Comparison of ENCODE assay signal across 17 cellular contexts in the genomic region with DNA sequence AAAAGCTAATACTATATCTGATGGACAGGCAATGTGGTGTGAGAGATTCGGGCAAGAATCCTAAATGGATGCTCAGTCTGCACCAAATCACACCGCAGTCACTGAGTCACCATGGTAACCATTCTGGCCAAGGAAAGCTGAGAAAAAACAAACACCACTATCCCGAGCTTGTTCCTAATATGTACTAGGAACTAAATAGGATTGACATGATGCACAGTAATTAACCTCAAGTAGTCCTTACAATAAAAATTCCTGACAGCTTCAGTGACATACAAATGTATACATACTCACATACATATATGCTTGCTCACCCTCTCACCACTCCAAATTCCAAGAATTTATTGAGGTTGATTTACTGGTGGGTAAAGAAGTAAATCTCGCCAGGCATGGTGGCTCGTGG. TPM values are rescaled to one million over a fixed set of nuclear protein-coding genes. Genes with fewer than 3 reads are reported as not detected.
DNase-seq lines count a peak whose midpoint lies in the region; TF ChIP-seq lines count a peak whose summit lies in the region.
"Had no signal": no experiment of that assay in that cellular context is flagged by ENCODE, and none has a peak within 500 bp of the region (broad histone marks: within the 10 kb centered on the region; RNA-seq: fewer than 3 reads in every experiment).

No MANE protein-coding gene starts in this region.

- no peak overlapping the region for H3K4me2 ChIP-seq in osteoblast (ENCODE audit: insufficient read depth, low read length)

- H3K79me2 ChIP-seq in osteoblast (ENCODE audit: insufficient read depth, low read length), result no peaks in the 10 kb centered on the region

- peak overlapping the region in 1 of 7 donors; percentile 41 for H3K27ac Mint-ChIP-seq in CD14-positive monocyte
- H3K27ac Mint-ChIP-seq: activated CD8-positive, alpha-beta memory T cell treated with anti-CD3 and anti-CD28 coated beads, Interleukin-2, amount 10 ng/mL, durations not matched to agents 7 days and 5 days; CD4-positive, alpha-beta T cell; stimulated activated naive B cell treated with anti-CD40 and anti-IgM and Interleukin-4, amounts not matched to agents 10 μg/mL and 1 μg/mL and 100 μg/mL, for 72 hours had no signal

- H3K27me3 Mint-ChIP-seq in CD14-positive monocyte (ENCODE audit: low read depth in 3 of 3), result peaks cover 0 to 7% (median 0%) of the 10 kb centered on the region in 3 donors
- H3K27me3 Mint-ChIP-seq: activated CD8-positive, alpha-beta memory T cell treated with anti-CD3 and anti-CD28 coated beads, Interleukin-2, amount 10 ng/mL, durations not matched to agents 7 days and 5 days; CD4-positive, alpha-beta T cell; stimulated activated naive B cell treated with anti-CD40 and anti-IgM and Interleukin-4, amounts not matched to agents 10 μg/mL and 1 μg/mL and 100 μg/mL, for 72 hours had no signal

- intact Hi-C loops in CD14-positive monocyte (cut with micrococcal nuclease), result no loop called here

- DNase-seq in G401 (ENCODE audit: low spot score) (peak; percentile 2), NCI-H1417 treated with DMSO at 0.1 percent for 48 hours (lab: John Stamatoyannopoulos, UW) (peak; percentile 39), cardiac fibroblast (ENCODE audit: low read depth in 2 of 2) (peak; percentile 73 to 81), osteoblast (ENCODE audit: insufficient read length, low spot score, missing footprints) (peak; percentile 27), CD14-positive monocyte (ENCODE audit: low spot score) (no peak), RWPE1 (ENCODE audit: low spot score) (no peak)
- no peak for DNase-seq in stimulated activated CD4-positive, alpha-beta T cell treated with anti-CD3 and anti-CD28 coated beads, Interleukin-2, amount 100 ng/mL, for 24 hours
- DNase-seq: activated CD8-positive, alpha-beta memory T cell treated with anti-CD3 and anti-CD28 coated beads, Interleukin-2, amount 10 ng/mL, durations not matched to agents 7 days and 5 days; activated effector memory CD4-positive, alpha-beta T cell treated with anti-CD3 and anti-CD28 coated beads, Interleukin-2, amount 50 U/mL, for 16 hours; CD4-positive, alpha-beta T cell; head of caudate nucleus; psoas muscle; SIG-M5; stimulated activated naive B cell treated with anti-CD40 and anti-IgM and Interleukin-4, amounts not matched to agents 10 μg/mL and 1 μg/mL and 100 μg/mL, for 72 hours; T-helper 2 cell had no signal

- peaks cover 4% of the 10 kb centered on the region for H3K27me3 ChIP-seq in osteoblast (ENCODE audit: insufficient read depth, low read length)

- TF ChIP-seq CTCF in cardiac fibroblast (IDR thresholded peaks at IDR 0.05; ENCODE audit: low read depth, low read length), result no peak
- no peak for TF ChIP-seq CTCF in osteoblast (IDR thresholded peaks at IDR 0.05; ENCODE audit: extremely low read depth, low read depth, low read length)
- TF ChIP-seq CTCF in CD14-positive monocyte (IDR thresholded peaks at IDR 0.05), result no peak
- TF ChIP-seq CTCF in RWPE1 (conservative IDR thresholded peaks at IDR 0.05; ENCODE audit: low read depth), result no peak

- H3K4me1 Mint-ChIP-seq in CD14-positive monocyte, result no peaks in the 10 kb centered on the region
- H3K4me1 Mint-ChIP-seq: activated CD8-positive, alpha-beta memory T cell treated with anti-CD3 and anti-CD28 coated beads, Interleukin-2, amount 10 ng/mL, durations not matched to agents 7 days and 5 days; stimulated activated naive B cell treated with anti-CD40 and anti-IgM and Interleukin-4, amounts not matched to agents 10 μg/mL and 1 μg/mL and 100 μg/mL, for 72 hours had no signal

- no peak overlapping the region for H3K4me3 ChIP-seq in cardiac fibroblast (replicated peaks in 1 of 2; ENCODE audit: low read depth in 2 of 2, low read length in 2 of 2)
- no peak overlapping the region for H3K4me3 ChIP-seq in osteoblast (ENCODE audit: insufficient read depth, low read length)
- H3K4me3 ChIP-seq: psoas muscle, tibial nerve had no signal

- no peaks in the 10 kb centered on the region for H4K20me1 ChIP-seq in osteoblast (ENCODE audit: insufficient read depth, low read length)

- no peak overlapping the region for H3K4me3 Mint-ChIP-seq in CD14-positive monocyte
- H3K4me3 Mint-ChIP-seq: activated CD8-positive, alpha-beta memory T cell treated with anti-CD3 and anti-CD28 coated beads, Interleukin-2, amount 10 ng/mL, durations not matched to agents 7 days and 5 days; CD4-positive, alpha-beta T cell; stimulated activated naive B cell treated with anti-CD40 and anti-IgM and Interleukin-4, amounts not matched to agents 10 μg/mL and 1 μg/mL and 100 μg/mL, for 72 hours had no signal

- no peaks in the 10 kb centered on the region for H3K9me3 ChIP-seq in osteoblast (ENCODE audit: low read depth, low read length)
- H3K9me3 ChIP-seq: psoas muscle, tibial nerve had no signal

- no peak overlapping the region for H2AFZ ChIP-seq in osteoblast (ENCODE audit: low read length)

- in situ Hi-C loops in G401 (cut with HindIII; ENCODE audit: low sequenced_read_pairs), result no loop called here

- CTCF ChIA-PET in RWPE1 (lab: Yijun Ruan, JAX), result interaction anchor here (0.6 to 0.7 kb wide), 2 partner anchors 13 to 69 kb away, joined by 3 to 5 read pairs; no protein-coding TSS in a partner anchor

- H3K9me3 Mint-ChIP-seq in CD14-positive monocyte, result no peaks in the 10 kb centered on the region
- H3K9me3 Mint-ChIP-seq: CD4-positive, alpha-beta T cell; stimulated activated naive B cell treated with anti-CD40 and anti-IgM and Interleukin-4, amounts not matched to agents 10 μg/mL and 1 μg/mL and 100 μg/mL, for 72 hours had no signal

- no peaks in the 10 kb centered on the region for H3K36me3 Mint-ChIP-seq in CD14-positive monocyte
- H3K36me3 Mint-ChIP-seq: activated CD8-positive, alpha-beta memory T cell treated with anti-CD3 and anti-CD28 coated beads, Interleukin-2, amount 10 ng/mL, durations not matched to agents 7 days and 5 days; stimulated activated naive B cell treated with anti-CD40 and anti-IgM and Interleukin-4, amounts not matched to agents 10 μg/mL and 1 μg/mL and 100 μg/mL, for 72 hours had no signal

- H3K4me1 ChIP-seq in osteoblast (ENCODE audit: insufficient read depth, low read length), result peaks cover 16% of the 10 kb centered on the region
- H3K4me1 ChIP-seq: psoas muscle, tibial nerve had no signal

- H3K27ac ChIP-seq in osteoblast (ENCODE audit: low read depth, low read length) (peak overlapping the region; percentile 54), RWPE1 (no peak overlapping the region)
- H3K27ac ChIP-seq: psoas muscle, tibial nerve had no signal

- no peaks in the 10 kb centered on the region for H3K36me3 ChIP-seq in osteoblast (ENCODE audit: insufficient read depth, low read length)

- POLR2A ChIA-PET in RWPE1 (lab: Yijun Ruan, JAX; ENCODE audit: low non-redundant PET), result no interaction called here

RNA-seq across cellular contexts. Expression of a gene that starts 1.1 kb away (rescaled TPM):
- not detected in 2 replicates for total RNA-seq in G401 (2014; rRNA removed; shearing (Covaris generic))
- total RNA-seq in osteoblast, result under 0.01 and 0.29 TPM in 2 replicates
- not detected for polyA plus RNA-seq in CD14-positive monocyte
- total RNA-seq: MCF 10A had no signal

Comparison
In these comparisons a context has a peak if more than half of its experiments do, and no peak if none do; other contexts are left out.
1. DNase-seq: peak in G401 (single experiment), NCI-H1417 treated with DMSO at 0.1 percent for 48 hours (single experiment), cardiac fibroblast (2 of 2) and osteoblast (single experiment); none in stimulated activated CD4-positive, alpha-beta T cell treated with anti-CD3 and anti-CD28 coated beads, Interleukin-2, amount 100 ng/mL, for 24 hours (0 of 2), CD14-positive monocyte (single experiment) and RWPE1 (single experiment).